ENCODE assay signal across 8 cellular contexts in genomic region chr2:231037731-231038482, GRCh38. TPM values are rescaled to one million over a fixed set of nuclear protein-coding genes. Genes with fewer than 3 reads are reported as not detected.
A peak's percentile ranks its signal among the peaks of the same experiment; 100 is the strongest.
DNase-seq lines count a peak whose midpoint lies in the region; ATAC-seq, FAIRE-seq and TF ChIP-seq lines count a peak whose summit lies in the region.

No MANE protein-coding gene starts in this region.

- H3K27me3 Mint-ChIP-seq in glutamatergic neuron (ENCODE audit: unreplicated experiment) (peaks cover 23% of the 10 kb centered on the region), CD14-positive monocyte (ENCODE audit: low read depth in 3 of 3) (peaks cover 52 to 75% (median 68%) of the 10 kb centered on the region in 3 donors)

- H3K4me1 Mint-ChIP-seq in glutamatergic neuron (ENCODE audit: low read depth, unreplicated experiment) (no peaks in the 10 kb centered on the region), CD14-positive monocyte (peaks cover 4% of the 10 kb centered on the region)

- no peak for TF ChIP-seq CTCF in glutamatergic neuron (IDR thresholded peaks at IDR 0.05; ENCODE audit: partially characterized antibody, unreplicated experiment)
- no peak for TF ChIP-seq CTCF in CD14-positive monocyte (IDR thresholded peaks at IDR 0.05)

- no peak for TF ChIP-seq POLR2A in GM12891 (IDR thresholded peaks at IDR 0.05; ENCODE audit: low read depth, low read length)

- intact Hi-C loops in CD14-positive monocyte (cut with micrococcal nuclease): no loop called here

- H3K27ac Mint-ChIP-seq in glutamatergic neuron (ENCODE audit: unreplicated experiment) (no peak overlapping the region), CD14-positive monocyte (no peak overlapping the region)

- ATAC-seq in GM21737 (IDR thresholded peaks at IDR 0.05; ENCODE audit: unreplicated experiment): no peak

- H3K4me3 Mint-ChIP-seq in glutamatergic neuron (ENCODE audit: unreplicated experiment): no peak overlapping the region
- H3K4me3 Mint-ChIP-seq in CD14-positive monocyte: peak overlapping the region in 1 of 2 donors; percentile 59

- H3K9me3 Mint-ChIP-seq in glutamatergic neuron (ENCODE audit: unreplicated experiment) (peaks cover 6% of the 10 kb centered on the region), CD14-positive monocyte (peaks cover 0 to 10% (median 2%) of the 10 kb centered on the region in 7 donors)

- DNase-seq in GM12891 (ENCODE audit: insufficient read length, low spot score) (peak; percentile 41), RPMI8226 (peak; percentile 55), glutamatergic neuron (peak; percentile 57), putamen (ENCODE audit: low spot score) (peak; percentile 59), NCI-H2107 treated with DMSO at 0.1 percent for 48 hours (lab: John Stamatoyannopoulos, UW; ENCODE audit: unreplicated experiment) (no peak), CD14-positive monocyte (ENCODE audit: low spot score) (no peak)
- DNase-seq in stimulated activated CD4-positive, alpha-beta T cell treated with anti-CD3 and anti-CD28 coated beads, Interleukin-2, amount 100 ng/mL, for 48 hours: no peak

- H3K36me3 Mint-ChIP-seq in glutamatergic neuron (ENCODE audit: unreplicated experiment) (no peaks in the 10 kb centered on the region), CD14-positive monocyte (no peaks in the 10 kb centered on the region)

- FAIRE-seq in GM12891 (lab: Jason Lieb, UNC): peak; percentile 40

TF ChIP-seq in GM12891, 5 proteins besides CTCF, POLR2A, EP300 and RAD21:
- TF ChIP-seq POLR2AphosphoS5 (IDR thresholded peaks at IDR 0.05; ENCODE audit: low read depth, low read length) (no peak), POU2F2 (IDR thresholded peaks at IDR 0.05; ENCODE audit: low read depth, low read length) (no peak), PAX5 (IDR thresholded peaks at IDR 0.05; ENCODE audit: insufficient read depth, low read length, severe bottlenecking) (no peak), TAF1 (IDR thresholded peaks at IDR 0.05; ENCODE audit: low read depth, low read length) (no peak), SPI1 (IDR thresholded peaks at IDR 0.05; ENCODE audit: low read depth, low read length) (no peak)

RNA-seq across cellular contexts. Expression of gene C2orf72, which starts 0.6 kb away (rescaled TPM):
- polyA plus RNA-seq in GM12891 (2012; ENCODE audit: low read depth, missing spikeins): 0.82 TPM
- 0.42 TPM for total RNA-seq in glutamatergic neuron (ENCODE audit: unreplicated experiment)
- not detected for polyA plus RNA-seq in CD14-positive monocyte

RNA-seq across cellular contexts. Expression of gene PSMD1, which starts 18.8 kb away (rescaled TPM):
- 62.6 TPM for polyA plus RNA-seq in GM12891 (2012; ENCODE audit: low read depth, missing spikeins)
- 126 TPM for total RNA-seq in glutamatergic neuron (ENCODE audit: unreplicated experiment)
- polyA plus RNA-seq in CD14-positive monocyte: 10 to 100 TPM; 37.7 to 53.9 TPM

RNA-seq across cellular contexts. Expression of gene SPATA3, which starts 42.0 kb away (rescaled TPM):
- polyA plus RNA-seq in GM12891 (2012; ENCODE audit: low read depth, missing spikeins): not detected
- total RNA-seq in glutamatergic neuron (ENCODE audit: unreplicated experiment): not detected
- polyA plus RNA-seq in CD14-positive monocyte: not detected

Comparison
In these comparisons a context has a peak if more than half of its experiments do, and no peak if none do; other contexts are left out.
1. DNase-seq: peak in GM12891 (single experiment), RPMI8226 (single experiment), glutamatergic neuron (single experiment) and putamen (single experiment); none in NCI-H2107 treated with DMSO at 0.1 percent for 48 hours (single experiment), CD14-positive monocyte (single experiment) and stimulated activated CD4-positive, alpha-beta T cell treated with anti-CD3 and anti-CD28 coated beads, Interleukin-2, amount 100 ng/mL, for 48 hours (0 of 2).